20 cellular contexts compared by ENCODE assay signal in the genomic region with DNA sequence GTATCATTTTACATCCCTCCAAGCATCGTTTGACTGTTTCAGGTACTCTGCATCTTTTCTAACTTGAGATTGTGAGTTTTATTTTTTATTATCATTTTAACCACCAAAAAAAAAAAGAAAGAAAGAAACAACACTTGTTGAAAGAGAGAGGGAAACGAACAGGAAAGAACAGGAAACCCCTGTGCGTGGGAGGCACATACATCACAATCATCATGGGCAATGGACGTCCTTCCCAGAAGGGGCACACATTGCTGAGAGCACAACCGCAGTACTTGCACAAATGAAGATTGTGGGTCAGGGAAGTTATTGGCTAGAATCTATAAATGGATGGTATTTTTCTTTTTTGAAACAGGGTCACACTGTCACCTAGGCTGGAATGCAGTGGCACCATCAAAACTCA. TPM values are rescaled to one million over a fixed set of nuclear protein-coding genes. Genes with fewer than 3 reads are reported as not detected.
A peak's percentile ranks its signal among the peaks of the same experiment; 100 is the strongest.
DNase-seq lines count a peak whose midpoint lies in the region; ATAC-seq, FAIRE-seq and TF ChIP-seq lines count a peak whose summit lies in the region.
"Had no signal": no experiment of that assay in that cellular context is flagged by ENCODE, and none has a peak within 500 bp of the region (broad histone marks: within the 10 kb centered on the region; RNA-seq: fewer than 3 reads in every experiment).

No MANE protein-coding gene starts in this region.

- WGBS in GM12878 (ENCODE audit: insufficient coverage, insufficient replicate concordance, low lambda C conversion rate, missing lambda C conversion rate) = 65% methylated on average over 5 of the region's 5 CpGs

- H3K4me3 ChIP-seq in NB4 (ENCODE audit: low read depth, low read length) (no peak overlapping the region), GM12878 (no peak overlapping the region), H7 (ENCODE audit: insufficient read depth, low read depth, low read length) (no peak overlapping the region)
- H3K4me3 ChIP-seq: SJCRH30 had no signal

- H3K36me3 ChIP-seq in GM12878 (ENCODE audit: control insufficient read depth in 2 of 2, insufficient read depth in 2 of 2, low read length in 1 of 2) (no peaks in the 10 kb centered on the region), H7 (replicated peaks; ENCODE audit: control insufficient read depth, insufficient read depth, low read length) (no peaks in the 10 kb centered on the region)
- H3K36me3 ChIP-seq: SJCRH30 had no signal

- POLR2A ChIA-PET in activated CD4-positive, alpha-beta memory T cell treated with anti-CD3 and anti-CD28 coated beads for 36 hours (lab: Charles Lee) = interaction anchor here (0.8 kb wide), 1 partner anchor 64 kb away, joined by 3 read pairs; no protein-coding TSS in a partner anchor
- POLR2A ChIA-PET in activated CD4-positive, alpha-beta memory T cell treated with anti-CD3 and anti-CD28 coated beads, Interleukin-2, amount 10 ng/mL, durations not matched to agents 7 days and 5 days (lab: Charles Lee) = no interaction called here
- POLR2A ChIA-PET in GM12878 (lab: Charles Lee) = interaction anchor here (0.6 kb wide), 2 partner anchors 82 to 238 kb away, joined by 3 read pairs; no protein-coding TSS in a partner anchor

- no peaks in the 10 kb centered on the region for H3K36me3 Mint-ChIP-seq in activated CD4-positive, alpha-beta memory T cell treated with anti-CD3 and anti-CD28 coated beads for 36 hours
- H3K36me3 Mint-ChIP-seq in activated CD4-positive, alpha-beta memory T cell treated with anti-CD3 and anti-CD28 coated beads, Interleukin-2, amount 10 ng/mL, durations not matched to agents 7 days and 5 days (ENCODE audit: low read depth) = no peaks in the 10 kb centered on the region
- H3K36me3 Mint-ChIP-seq: CD8-positive, alpha-beta memory T cell; IgD-negative memory B cell had no signal

- in situ Hi-C loops in GM12878 (cut with MboI) = no loop called here

- no peak for TF ChIP-seq CTCF in NB4 (IDR thresholded peaks at IDR 0.05; ENCODE audit: low read depth, low read length)
- no peak for TF ChIP-seq CTCF in GM12878 (IDR thresholded peaks at IDR 0.05 in 2 of 3, conservative IDR thresholded peaks at IDR 0.05 in 1 of 3; ENCODE audit: control insufficient read depth in 2 of 3, extremely low read depth in 1 of 3, insufficient read depth in 1 of 3, low read depth in 3 of 3, low read length in 3 of 3)

- RAD21 ChIA-PET in GM12878 (lab: Charles Lee; ENCODE audit: unreplicated experiment) = no interaction called here

- H3K4me1 Mint-ChIP-seq in activated CD4-positive, alpha-beta memory T cell treated with anti-CD3 and anti-CD28 coated beads for 36 hours (ENCODE audit: low read depth) = peaks cover 48% of the 10 kb centered on the region
- peaks cover 47% of the 10 kb centered on the region for H3K4me1 Mint-ChIP-seq in activated CD4-positive, alpha-beta memory T cell treated with anti-CD3 and anti-CD28 coated beads, Interleukin-2, amount 10 ng/mL, durations not matched to agents 7 days and 5 days
- H3K4me1 Mint-ChIP-seq: IgD-negative memory B cell had no signal

- TF ChIP-seq RAD21 in GM12878 (IDR thresholded peaks at IDR 0.05; ENCODE audit: insufficient read depth, low read depth, low read length) = no peak

- no peak overlapping the region; the same call in 1 of the 2 replicates for H2AFZ ChIP-seq in GM12878 (ENCODE audit: control insufficient read depth, low read depth, low read length)

- intact Hi-C loops in activated CD4-positive, alpha-beta memory T cell treated with anti-CD3 and anti-CD28 coated beads for 36 hours (cut with micrococcal nuclease) = no loop called here
- intact Hi-C loops in GM12878 (cut with micrococcal nuclease; ENCODE audit: unreplicated experiment) = no loop called here

- no peaks in the 10 kb centered on the region for H4K20me1 ChIP-seq in GM12878 (ENCODE audit: control insufficient read depth, insufficient read depth)

- H3K9me3 ChIP-seq in GM12878 (replicated peaks; ENCODE audit: control insufficient read depth, insufficient read depth, low read length) = no peaks in the 10 kb centered on the region; the same call in 2 of the 3 replicates
- H3K9me3 ChIP-seq: SJCRH30 had no signal

- DNase-seq in activated CD4-positive, alpha-beta memory T cell treated with anti-CD3 and anti-CD28 coated beads for 36 hours = peak; percentile 56
- DNase-seq in activated CD4-positive, alpha-beta memory T cell treated with anti-CD3 and anti-CD28 coated beads, Interleukin-2, amount 10 ng/mL, durations not matched to agents 7 days and 5 days = no peak
- DNase-seq in Daoy (ENCODE audit: low read depth) (peak; percentile 12), NB4 (ENCODE audit: low read depth) (peak; percentile 18), GM12878 (ENCODE audit: low read depth, low spot score) (no peak), LoVo (ENCODE audit: low spot score) (no peak), H7 (no peak)
- DNase-seq: C1 segment of cervical spinal cord; CD8-positive, alpha-beta memory T cell; DMS79; GOT3; NCI-H1417; NCI-H187; NCI-H2227 treated with DMSO at 0.1 percent for 48 hours; NCI-H524; NCI-H82; SJCRH30 had no signal

- SMC1A ChIA-PET in GM12878 (lab: Charles Lee; ENCODE audit: uncharacterized antibody, unreplicated experiment) = interaction anchor here (1.0 to 1.8 kb wide), 2 partner anchors 8 to 31 kb away, joined by 4 to 5 read pairs; no protein-coding TSS in a partner anchor

- H3K27me3 ChIP-seq in GM12878 (replicated peaks in 1 of 2; ENCODE audit: control insufficient read depth in 2 of 2, insufficient read depth in 2 of 2, low read length in 1 of 2) (no peaks in the 10 kb centered on the region), H7 (ENCODE audit: control insufficient read depth, insufficient read depth, low read length) (no peaks in the 10 kb centered on the region; the same call in 1 of the 2 replicates)

- H3K4me3 Mint-ChIP-seq in activated CD4-positive, alpha-beta memory T cell treated with anti-CD3 and anti-CD28 coated beads for 36 hours = no peak overlapping the region
- H3K4me3 Mint-ChIP-seq in activated CD4-positive, alpha-beta memory T cell treated with anti-CD3 and anti-CD28 coated beads, Interleukin-2, amount 10 ng/mL, durations not matched to agents 7 days and 5 days = no peak overlapping the region
- H3K4me3 Mint-ChIP-seq: IgD-negative memory B cell had no signal

- no peaks in the 10 kb centered on the region for H3K9me3 Mint-ChIP-seq in activated CD4-positive, alpha-beta memory T cell treated with anti-CD3 and anti-CD28 coated beads for 36 hours
- H3K9me3 Mint-ChIP-seq in activated CD4-positive, alpha-beta memory T cell treated with anti-CD3 and anti-CD28 coated beads, Interleukin-2, amount 10 ng/mL, durations not matched to agents 7 days and 5 days = no peaks in the 10 kb centered on the region
- H3K9me3 Mint-ChIP-seq: CD8-positive, alpha-beta memory T cell had no signal

- no peaks in the 10 kb centered on the region for H3K79me2 ChIP-seq in GM12878 (ENCODE audit: control insufficient read depth, insufficient read depth, low read length)

- CTCF ChIA-PET in activated CD4-positive, alpha-beta memory T cell treated with anti-CD3 and anti-CD28 coated beads for 36 hours (lab: Charles Lee) = no interaction called here
- CTCF ChIA-PET in activated CD4-positive, alpha-beta memory T cell treated with anti-CD3 and anti-CD28 coated beads, Interleukin-2, amount 10 ng/mL, durations not matched to agents 7 days and 5 days (lab: Charles Lee) = no interaction called here
- CTCF ChIA-PET in GM12878 (lab: Yijun Ruan, JAX) = no interaction called here

- peak overlapping the region; percentile 78 for H3K27ac Mint-ChIP-seq in activated CD4-positive, alpha-beta memory T cell treated with anti-CD3 and anti-CD28 coated beads for 36 hours
- H3K27ac Mint-ChIP-seq in activated CD4-positive, alpha-beta memory T cell treated with anti-CD3 and anti-CD28 coated beads, Interleukin-2, amount 10 ng/mL, durations not matched to agents 7 days and 5 days = no peak overlapping the region
- H3K27ac Mint-ChIP-seq: IgD-negative memory B cell had no signal

- TF ChIP-seq POLR2A in NB4 (IDR thresholded peaks at IDR 0.05; ENCODE audit: extremely low read depth, insufficient read length) (no peak), GM12878 (IDR thresholded peaks at IDR 0.05; ENCODE audit: low read depth, low read length) (no peak)

- ATAC-seq in GM12878 = no peak

- H3K27ac ChIP-seq in GM12878 (ENCODE audit: control insufficient read depth, insufficient read depth) = no peak overlapping the region
- H3K27ac ChIP-seq: SJCRH30 had no signal

- TF ChIP-seq EP300 in GM12878 (IDR thresholded peaks at IDR 0.05; ENCODE audit: borderline replicate concordance in 1 of 2, control insufficient read depth in 1 of 2, low read depth in 2 of 2, low read length in 2 of 2) = no peak

- no peak overlapping the region for H3K9ac ChIP-seq in GM12878 (ENCODE audit: control insufficient read depth, insufficient read depth, low read length)

- H3K27me3 Mint-ChIP-seq in activated CD4-positive, alpha-beta memory T cell treated with anti-CD3 and anti-CD28 coated beads for 36 hours = peaks cover 2% of the 10 kb centered on the region
- no peaks in the 10 kb centered on the region for H3K27me3 Mint-ChIP-seq in activated CD4-positive, alpha-beta memory T cell treated with anti-CD3 and anti-CD28 coated beads, Interleukin-2, amount 10 ng/mL, durations not matched to agents 7 days and 5 days

- no peak for FAIRE-seq in GM12878 (lab: Jason Lieb, UNC)
- FAIRE-seq: D721Med had no signal

- no TSS peak for BruUV-seq in GM12878 (replicated peaks; lab: Mats Ljungman, UMichigan)

- peak overlapping the region; percentile 67; the same call in 1 of the 2 replicates for H3K4me2 ChIP-seq in GM12878 (ENCODE audit: control insufficient read depth, insufficient read depth)

- H3K4me1 ChIP-seq in GM12878 (ENCODE audit: control insufficient read depth, insufficient read depth, low read length) = peaks cover 14% of the 10 kb centered on the region
- H3K4me1 ChIP-seq: SJCRH30 had no signal

RNA-seq across cellular contexts. Expression of a gene that starts 1.7 kb away (rescaled TPM):
- 1 to 10 TPM; 4.0 to 4.7 TPM for total RNA-seq in activated CD4-positive, alpha-beta memory T cell treated with anti-CD3 and anti-CD28 coated beads for 36 hours
- total RNA-seq in activated CD4-positive, alpha-beta memory T cell treated with anti-CD3 and anti-CD28 coated beads, Interleukin-2, amount 10 ng/mL, durations not matched to agents 7 days and 5 days = 1 to 10 TPM; 1.5 to 1.8 TPM
- total RNA-seq in Daoy (2014; rRNA removed; shearing (Covaris generic)) = not detected in 2 replicates
- not detected in 2 replicates for total RNA-seq in GM12878 (2013; cell fraction: nucleolus; rRNA removed)
- total RNA-seq in GM12878 (2014; rRNA removed) (not detected in 2 replicates), GM12878 (2014; rRNA removed; fragmentation: Illumina TruSeq; extraction: Trizol) (0.27 TPM in 1 of 2 replicates, not detected in the other), GM12878 (2021) (0.36 TPM in 1 of 2 replicates, not detected in the other)
- 4.4 TPM for polyA plus RNA-seq in GM12878 (2011; ENCODE audit: low read depth)
- polyA plus RNA-seq in GM12878 (2011; rRNA removed) (0.31 TPM in 1 of 2 replicates, not detected in the other), GM12878 (2014; fragmentation: Illumina TruSeq; extraction: Trizol) (0.35 TPM in 1 of 2 replicates, not detected in the other), GM12878 (2014; fragmentation: Nextera tagmentation; extraction: Ambion mirVana) (under 1 TPM; 0.18 to 0.21 TPM), GM12878 (2014; rRNA removed) (0.29 TPM in 1 of 2 replicates, not detected in the other), GM12878 (2016; fragmentation: Nextera tagmentation; extraction: Ambion mirVana) (not detected)
- 0.27 and 0.55 TPM in 2 replicates for polyA plus RNA-seq in GM12878 (2011; cell fraction: cytosol; rRNA removed)
- 0.22 TPM in 1 of 2 replicates, not detected in the other for polyA plus RNA-seq in GM12878 (2011; cell fraction: nucleus; rRNA removed)
- polyA plus RNA-seq in GM12878 (2012) = 1.8 and 2.9 TPM in 2 replicates
- polyA minus RNA-seq in GM12878 (2011; rRNA and poly(A)+ RNA removed) = not detected in 2 replicates
- not detected in 2 replicates for polyA minus RNA-seq in GM12878 (2011; cell fraction: cytosol; rRNA and poly(A)+ RNA removed)
- not detected in 2 replicates for polyA minus RNA-seq in GM12878 (2011; cell fraction: nucleus; rRNA and poly(A)+ RNA removed)
- total RNA-seq in H7 (2014; rRNA removed; shearing (Covaris generic)) = not detected in 2 replicates
- total RNA-seq: CD8-positive, alpha-beta memory T cell; LHCN-M2; SJCRH30 had no signal
- polyA plus RNA-seq: IgD-negative memory B cell had no signal

RNA-seq across cellular contexts. Expression of a gene that starts 31.8 kb away (rescaled TPM):
- total RNA-seq in activated CD4-positive, alpha-beta memory T cell treated with anti-CD3 and anti-CD28 coated beads for 36 hours = 1 to 10 TPM; 1.6 to 2.5 TPM
- total RNA-seq in activated CD4-positive, alpha-beta memory T cell treated with anti-CD3 and anti-CD28 coated beads, Interleukin-2, amount 10 ng/mL, durations not matched to agents 7 days and 5 days = under 1 TPM in 1 of 2 experiments, not detected in 1; 0.90 TPM
- total RNA-seq in Daoy (2014; rRNA removed; shearing (Covaris generic)) = not detected in 2 replicates
- total RNA-seq in GM12878 (2013; cell fraction: nucleolus; rRNA removed) = 0.81 TPM in 1 of 2 replicates, not detected in the other
- 6.9 and 9.0 TPM in 2 replicates for total RNA-seq in GM12878 (2014; rRNA removed)
- 5.2 and 6.2 TPM in 2 replicates for total RNA-seq in GM12878 (2014; rRNA removed; fragmentation: Illumina TruSeq; extraction: Trizol)
- total RNA-seq in GM12878 (2021) = 4.9 and 6.6 TPM in 2 replicates
- polyA plus RNA-seq in GM12878 (2011; ENCODE audit: low read depth) = 39.7 TPM
- polyA plus RNA-seq in GM12878 (2011; rRNA removed) = 9.3 and 12.2 TPM in 2 replicates
- polyA plus RNA-seq in GM12878 (2011; cell fraction: cytosol; rRNA removed) = 6.7 and 7.4 TPM in 2 replicates
- 2.0 and 5.1 TPM in 2 replicates for polyA plus RNA-seq in GM12878 (2011; cell fraction: nucleus; rRNA removed)
- polyA plus RNA-seq in GM12878 (2012) = 23.9 and 27.5 TPM in 2 replicates
- polyA plus RNA-seq in GM12878 (2014; fragmentation: Illumina TruSeq; extraction: Trizol) = 8.1 and 8.5 TPM in 2 replicates
- 10 to 100 TPM; 21.0 to 34.6 TPM for polyA plus RNA-seq in GM12878 (2014; fragmentation: Nextera tagmentation; extraction: Ambion mirVana)
- 5.2 and 7.6 TPM in 2 replicates for polyA plus RNA-seq in GM12878 (2014; rRNA removed)
- polyA plus RNA-seq in GM12878 (2016; fragmentation: Nextera tagmentation; extraction: Ambion mirVana) = 1 to 10 TPM; 5.1 to 6.2 TPM
- 5.9 and 10.5 TPM in 2 replicates for polyA minus RNA-seq in GM12878 (2011; rRNA and poly(A)+ RNA removed)
- 2.6 TPM in 1 of 2 replicates, not detected in the other for polyA minus RNA-seq in GM12878 (2011; cell fraction: cytosol; rRNA and poly(A)+ RNA removed)
- 1.2 TPM in 1 of 2 replicates, not detected in the other for polyA minus RNA-seq in GM12878 (2011; cell fraction: nucleus; rRNA and poly(A)+ RNA removed)
- not detected in 2 replicates for total RNA-seq in H7 (2014; rRNA removed; shearing (Covaris generic))
- total RNA-seq: CD8-positive, alpha-beta memory T cell; LHCN-M2; SJCRH30 had no signal
- polyA plus RNA-seq: CD8-positive, alpha-beta memory T cell; IgD-negative memory B cell had no signal

RNA-seq across cellular contexts. Expression of a gene that starts 42.6 kb away (rescaled TPM):
- not detected for total RNA-seq in activated CD4-positive, alpha-beta memory T cell treated with anti-CD3 and anti-CD28 coated beads for 36 hours
- total RNA-seq in activated CD4-positive, alpha-beta memory T cell treated with anti-CD3 and anti-CD28 coated beads, Interleukin-2, amount 10 ng/mL, durations not matched to agents 7 days and 5 days = under 1 TPM in 1 of 2 experiments, not detected in 1; 0.35 TPM
- total RNA-seq in Daoy (2014; rRNA removed; shearing (Covaris generic)) = not detected in 2 replicates
- not detected in 2 replicates for total RNA-seq in GM12878 (2013; cell fraction: nucleolus; rRNA removed)
- total RNA-seq in GM12878 (2014; rRNA removed) (not detected in 2 replicates), GM12878 (2014; rRNA removed; fragmentation: Illumina TruSeq; extraction: Trizol) (not detected in 2 replicates), GM12878 (2021) (not detected in 2 replicates)
- not detected for polyA plus RNA-seq in GM12878 (2011; ENCODE audit: low read depth)
- polyA plus RNA-seq in GM12878 (2011; rRNA removed) (not detected in 2 replicates), GM12878 (2014; fragmentation: Illumina TruSeq; extraction: Trizol) (0.46 TPM in 1 of 2 replicates, not detected in the other), GM12878 (2014; fragmentation: Nextera tagmentation; extraction: Ambion mirVana) (under 1 TPM; 0.29 to 0.40 TPM), GM12878 (2014; rRNA removed) (0.33 and 0.91 TPM in 2 replicates), GM12878 (2016; fragmentation: Nextera tagmentation; extraction: Ambion mirVana) (under 1 TPM; 0.39 to 0.44 TPM)
- not detected in 2 replicates for polyA plus RNA-seq in GM12878 (2011; cell fraction: cytosol; rRNA removed)
- not detected in 2 replicates for polyA plus RNA-seq in GM12878 (2011; cell fraction: nucleus; rRNA removed)
- 0.27 and 0.39 TPM in 2 replicates for polyA plus RNA-seq in GM12878 (2012)
- polyA minus RNA-seq in GM12878 (2011; rRNA and poly(A)+ RNA removed) = 0.36 TPM in 1 of 2 replicates, not detected in the other
- polyA minus RNA-seq in GM12878 (2011; cell fraction: cytosol; rRNA and poly(A)+ RNA removed) = not detected in 2 replicates
- not detected in 2 replicates for polyA minus RNA-seq in GM12878 (2011; cell fraction: nucleus; rRNA and poly(A)+ RNA removed)
- not detected in 2 replicates for total RNA-seq in H7 (2014; rRNA removed; shearing (Covaris generic))
- total RNA-seq: CD8-positive, alpha-beta memory T cell; LHCN-M2; SJCRH30 had no signal
- polyA plus RNA-seq: CD8-positive, alpha-beta memory T cell; IgD-negative memory B cell had no signal

Comparison
In these comparisons a context has a peak if more than half of its experiments do, and no peak if none do; other contexts are left out.
1. DNase-seq: peak in activated CD4-positive, alpha-beta memory T cell treated with anti-CD3 and anti-CD28 coated beads for 36 hours (single experiment), Daoy (single experiment) and NB4 (single experiment); none in activated CD4-positive, alpha-beta memory T cell treated with anti-CD3 and anti-CD28 coated beads, Interleukin-2, amount 10 ng/mL, durations not matched to agents 7 days and 5 days (single experiment), GM12878 (single experiment), LoVo (single experiment) and H7 (single experiment).